Comparison of ENCODE assay signal across 9 cellular contexts in the genomic region with DNA sequence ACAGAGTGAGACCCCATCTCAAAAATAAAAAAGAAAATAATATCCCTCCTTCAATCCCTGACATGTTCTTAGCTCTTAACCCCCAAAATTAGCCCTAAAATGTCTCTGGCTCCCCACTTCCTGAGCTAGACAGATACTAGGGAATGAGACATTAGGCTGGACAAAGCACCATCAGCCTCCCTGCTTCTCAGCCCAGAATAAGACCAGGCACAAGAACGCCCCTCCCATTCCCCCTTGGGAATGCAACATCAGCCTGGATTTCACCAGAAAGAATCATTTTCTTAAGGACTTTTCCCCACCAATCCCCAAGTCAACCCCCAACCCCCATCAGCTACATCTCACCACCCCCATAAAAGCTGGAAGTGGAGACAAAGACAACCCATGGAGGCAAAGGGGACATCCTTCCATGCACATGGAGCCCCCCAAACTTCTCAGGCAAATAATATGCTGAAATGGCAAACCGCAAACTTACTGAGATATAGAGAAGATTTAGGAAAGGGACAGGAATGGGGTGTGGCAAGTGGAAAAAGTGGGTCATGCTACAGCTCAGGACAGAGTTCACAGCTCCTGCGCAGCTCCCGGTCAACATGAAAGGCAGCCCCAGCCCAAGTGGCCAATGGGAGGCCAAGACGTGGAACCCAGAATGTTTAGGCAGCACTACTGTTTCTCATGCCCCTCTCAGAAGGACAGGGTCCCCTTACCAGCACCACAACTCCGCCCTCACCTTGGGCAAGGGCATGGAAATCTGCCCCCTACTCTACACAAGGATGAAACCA. TPM values are rescaled to one million over a fixed set of nuclear protein-coding genes. Genes with fewer than 3 reads are reported as not detected.
A peak's percentile ranks its signal among the peaks of the same experiment; 100 is the strongest.
DNase-seq lines count a peak whose midpoint lies in the region; ATAC-seq, FAIRE-seq and TF ChIP-seq lines count a peak whose summit lies in the region.
"Had no signal": no experiment of that assay in that cellular context is flagged by ENCODE, and none has a peak within 500 bp of the region (broad histone marks: within the 10 kb centered on the region; RNA-seq: fewer than 3 reads in every experiment).

No MANE protein-coding gene starts in this region.

- H3K4me1 ChIP-seq in CD4-positive, alpha-beta memory T cell (ENCODE audit: insufficient read depth, low read length): peaks cover 48% of the 10 kb centered on the region
- H3K4me1 ChIP-seq in MM.1S (ENCODE audit: low read length) (peaks cover 32% of the 10 kb centered on the region), H1 (replicated peaks in 1 of 4; ENCODE audit: control insufficient read depth in 3 of 4, insufficient read depth in 4 of 4, low read length in 3 of 4) (peaks cover 7 to 25% (median 14%) of the 10 kb centered on the region in 4 experiments), neuronal stem cell (ENCODE audit: control insufficient read depth in 2 of 2, insufficient read depth in 1 of 2, low read depth in 1 of 2, low read length in 2 of 2) (peaks cover 29 to 35% of the 10 kb centered on the region in 2 donors)

- H3K27me3 ChIP-seq in CD4-positive, alpha-beta memory T cell (ENCODE audit: insufficient read depth, low read length): no peaks in the 10 kb centered on the region
- H3K27me3 ChIP-seq in MM.1S (replicated peaks; ENCODE audit: insufficient read depth, low read length) (no peaks in the 10 kb centered on the region), H1 (replicated peaks in 1 of 4; ENCODE audit: control insufficient read depth in 3 of 4, extremely low read depth in 1 of 4, insufficient read depth in 3 of 4, low read length in 3 of 4) (no peaks in the 10 kb centered on the region), neuronal stem cell (ENCODE audit: control insufficient read depth in 3 of 3, insufficient read depth in 3 of 3, low read depth in 1 of 3, low read length in 3 of 3) (no peaks in the 10 kb centered on the region)

- no peaks in the 10 kb centered on the region for H3K27me3 Mint-ChIP-seq in CD4-positive, alpha-beta memory T cell

- H4K91ac ChIP-seq in H1 (replicated peaks; ENCODE audit: insufficient read length, low read length): no peak overlapping the region
- H4K91ac ChIP-seq in neuronal stem cell (ENCODE audit: low read depth, low read length, poor library complexity): no peak overlapping the region

- no peak for TF ChIP-seq EP300 in H1 (IDR thresholded peaks at IDR 0.05; ENCODE audit: borderline replicate concordance in 1 of 2, low read depth in 2 of 2, low read length in 2 of 2)

- H3K4ac ChIP-seq in H1 (replicated peaks; ENCODE audit: insufficient read length, low read depth, low read length) (no peak overlapping the region), neuronal stem cell (ENCODE audit: low read length) (no peak overlapping the region)

- H4K8ac ChIP-seq in H1 (ENCODE audit: extremely low read depth, insufficient read depth, low read length) (no peak overlapping the region), neuronal stem cell (ENCODE audit: low read depth, low read length) (no peak overlapping the region)

- H3K4me3 ChIP-seq in CD4-positive, alpha-beta memory T cell (ENCODE audit: low read length in 2 of 2): peak overlapping the region; percentile 21 to 62
- H3K4me3 ChIP-seq in MM.1S (ENCODE audit: low read length) (peak overlapping the region; percentile 77), H1 (ENCODE audit: extremely low read depth in 1 of 4, insufficient read depth in 2 of 4, low read depth in 3 of 4, low read length in 4 of 4) (peak overlapping the region in 3 of 4 experiments; percentile 4 to 93 (median 86); a peak in 4 of 8 replicates), neuronal stem cell (ENCODE audit: low read length in 2 of 2) (peak overlapping the region; percentile 12 to 67)

- H2BK12ac ChIP-seq in H1 (ENCODE audit: low read depth, low read length) (0 out of 2 replicates have a peak overlapping the region, but pooled peaks have one; percentile 60), neuronal stem cell (ENCODE audit: low read length) (no peak overlapping the region)

- POLR2A ChIA-PET in CD4-positive, alpha-beta memory T cell (lab: Charles Lee; ENCODE audit: partially characterized antibody): interaction anchor here (0.8 to 4.6 kb wide), 14 partner anchors 9 to 339 kb away, joined by 3 to 27 read pairs (median 9); a partner anchor contains a TSS
- POLR2A ChIA-PET in H1 (lab: Charles Lee; ENCODE audit: partially characterized antibody): interaction anchor here (0.7 to 13.4 kb wide), 13 partner anchors 9 to 219 kb away, joined by 3 to 225 read pairs (median 7); a partner anchor contains a TSS

- TF ChIP-seq RAD21 in H1 (IDR thresholded peaks at IDR 0.05 in 1 of 2, conservative IDR thresholded peaks at IDR 0.05 in 1 of 2; ENCODE audit: low read depth in 2 of 2, low read length in 2 of 2): no peak

- no peak for DNase-seq in CD4-positive, alpha-beta memory T cell
- no peak for DNase-seq in MM.1S
- DNase-seq in H1 (ENCODE audit: low read depth in 1 of 2, low spot score in 2 of 2): no peak
- no peak for DNase-seq in neuronal stem cell (ENCODE audit: low spot score)
- no peak for DNase-seq in omental fat pad (ENCODE audit: low spot score)
- DNase-seq in activated gamma-delta T cell treated with Interleukin-2 at 50 U/mL for 16 hours: no peak
- DNase-seq: NCI-H82 had no signal

- H3K18ac ChIP-seq in H1 (ENCODE audit: extremely low read depth, low read length): peak overlapping the region; percentile 48; the same call in 1 of the 2 replicates
- H3K18ac ChIP-seq in neuronal stem cell (ENCODE audit: low read length): no peak overlapping the region

- H2AFZ ChIP-seq in MM.1S (ENCODE audit: low read length) (no peak overlapping the region), H1 (ENCODE audit: low read length) (no peak overlapping the region), neuronal stem cell (ENCODE audit: low read length) (no peak overlapping the region)

- H3K79me1 ChIP-seq in H1 (ENCODE audit: low read depth, low read length): peaks cover 16% of the 10 kb centered on the region
- peaks cover 12% of the 10 kb centered on the region for H3K79me1 ChIP-seq in neuronal stem cell (ENCODE audit: low read depth, low read length)

- H3K27ac Mint-ChIP-seq in CD4-positive, alpha-beta memory T cell: peak overlapping the region; percentile 89 to 98 (median 95)

- H3K23ac ChIP-seq in H1 (ENCODE audit: insufficient read length) (no peak overlapping the region), neuronal stem cell (ENCODE audit: low read depth, low read length, poor library complexity) (no peak overlapping the region)

- H2BK15ac ChIP-seq in H1 (ENCODE audit: low read length) (no peak overlapping the region), neuronal stem cell (ENCODE audit: low read length) (no peak overlapping the region)

- WGBS in H1 (ENCODE audit: extremely low coverage in 1 of 2, insufficient coverage in 1 of 2, insufficient read length in 1 of 2, insufficient replicate concordance in 2 of 2, low coverage in 1 of 2, low lambda C conversion rate in 2 of 2, missing lambda C conversion rate in 1 of 2), 2 experiments: 89% methylated on average over 6 of the region's 6 CpGs; no CpG with 5 or more reads in 1 of the 2 experiments
- WGBS in neuronal stem cell (ENCODE audit: extremely low coverage in 2 of 2, insufficient read length in 2 of 2, insufficient replicate concordance in 1 of 2), 2 donors: no CpG with 5 or more reads among the region's 6 CpGs

- H4K20me1 ChIP-seq in MM.1S (ENCODE audit: insufficient read depth, low read length) (no peaks in the 10 kb centered on the region), H1 (replicated peaks in 1 of 2; ENCODE audit: control insufficient read depth in 1 of 2, insufficient read depth in 2 of 2, low read length in 2 of 2) (peaks cover 18 to 33% of the 10 kb centered on the region in 2 experiments)

- no peak overlapping the region for H3K14ac ChIP-seq in H1 (ENCODE audit: insufficient read length)
- H3K14ac ChIP-seq in neuronal stem cell (ENCODE audit: low read length): no peak overlapping the region

- intact Hi-C loops in CD4-positive, alpha-beta memory T cell (cut with micrococcal nuclease): no loop called here

- no peak overlapping the region for H2BK120ac ChIP-seq in H1 (replicated peaks; ENCODE audit: low read depth, low read length)
- H2BK120ac ChIP-seq in neuronal stem cell (ENCODE audit: low read depth, low read length): no peak overlapping the region

- H3K36me3 ChIP-seq in CD4-positive, alpha-beta memory T cell (ENCODE audit: insufficient read depth, low read length): peaks cover 34% of the 10 kb centered on the region
- H3K36me3 ChIP-seq in MM.1S (replicated peaks; ENCODE audit: insufficient read depth, low read length): peaks cover 26% of the 10 kb centered on the region
- H3K36me3 ChIP-seq in H1 (ENCODE audit: control insufficient read depth in 2 of 4, insufficient read depth in 4 of 4, low read length in 3 of 4): peaks cover 33 to 55% (median 36%) of the 10 kb centered on the region in 4 experiments
- peaks cover 37 to 66% of the 10 kb centered on the region in 2 donors for H3K36me3 ChIP-seq in neuronal stem cell (replicated peaks in 1 of 2; ENCODE audit: control insufficient read depth in 2 of 2, insufficient read depth in 2 of 2, low read length in 2 of 2)

- no peak for FAIRE-seq in H1 (lab: Jason Lieb, UNC)

- peaks cover 0 to 3% (median 0%) of the 10 kb centered on the region in 8 donors for H3K9me3 Mint-ChIP-seq in CD4-positive, alpha-beta memory T cell

- no peak overlapping the region for H4K5ac ChIP-seq in H1 (ENCODE audit: insufficient read length, low read depth, low read length)

- H3K4me2 ChIP-seq in MM.1S (ENCODE audit: low read depth, low read length) (peak overlapping the region; percentile 75), H1 (ENCODE audit: insufficient read depth in 1 of 2, low read depth in 2 of 2, low read length in 2 of 2) (peak overlapping the region; percentile 92 to 99), neuronal stem cell (ENCODE audit: insufficient read depth, low read length, poor library complexity, severe bottlenecking) (peak overlapping the region; percentile 32)

- H2BK5ac ChIP-seq in H1 (ENCODE audit: low read depth, low read length): peak overlapping the region; percentile 75; the same call in 1 of the 2 replicates
- H2BK5ac ChIP-seq in neuronal stem cell (ENCODE audit: low read length): no peak overlapping the region

- H3K36me3 Mint-ChIP-seq in CD4-positive, alpha-beta memory T cell: peaks cover 28 to 57% of the 10 kb centered on the region in 2 donors

- H3K27ac ChIP-seq in CD4-positive, alpha-beta memory T cell (ENCODE audit: low read depth, low read length): peak overlapping the region; percentile 84
- peak overlapping the region; percentile 43; the same call in 1 of the 2 replicates for H3K27ac ChIP-seq in MM.1S (ENCODE audit: low read length)
- no peak overlapping the region for H3K27ac ChIP-seq in H1 (ENCODE audit: low read depth, low read length)
- no peak overlapping the region for H3K27ac ChIP-seq in neuronal stem cell (replicated peaks; ENCODE audit: low read length)

- peaks cover 34 to 51% (median 45%) of the 10 kb centered on the region in 4 donors for H3K4me1 Mint-ChIP-seq in CD4-positive, alpha-beta memory T cell

- TF ChIP-seq POLR2A in H1 (IDR thresholded peaks at IDR 0.05; ENCODE audit: control extremely low read depth in 1 of 2, low read depth in 2 of 2, low read length in 2 of 2): no peak

- H3K9me3 ChIP-seq in CD4-positive, alpha-beta memory T cell (ENCODE audit: control insufficient read depth in 1 of 2, low read length in 2 of 2): no peaks in the 10 kb centered on the region
- H3K9me3 ChIP-seq in MM.1S (replicated peaks; ENCODE audit: insufficient read depth, low read length) (no peaks in the 10 kb centered on the region), H1 (ENCODE audit: insufficient read depth in 2 of 2, low read depth in 1 of 2, low read length in 1 of 2) (no peaks in the 10 kb centered on the region), neuronal stem cell (replicated peaks in 1 of 2; ENCODE audit: control insufficient read depth in 2 of 2, insufficient read depth in 1 of 2, low read depth in 1 of 2, low read length in 2 of 2) (no peaks in the 10 kb centered on the region)

- H3K9ac ChIP-seq in MM.1S (ENCODE audit: low read length): peak overlapping the region; percentile 75; the same call in 1 of the 2 replicates
- H3K9ac ChIP-seq in H1 (replicated peaks in 1 of 4; ENCODE audit: extremely low read depth in 1 of 4, low read depth in 3 of 4, low read length in 3 of 4): peak overlapping the region in 1 of 4 experiments; percentile 6; a peak in 1 of 7 replicates
- peak overlapping the region; percentile 26 for H3K9ac ChIP-seq in neuronal stem cell (ENCODE audit: low read depth, low read length, poor library complexity)

- no peaks in the 10 kb centered on the region for H3K9me2 ChIP-seq in MM.1S (replicated peaks; ENCODE audit: insufficient read depth, low read length)

- H2BK20ac ChIP-seq in H1 (ENCODE audit: low read length): no peak overlapping the region

- H3K4me3 Mint-ChIP-seq in CD4-positive, alpha-beta memory T cell: peak overlapping the region in 5 of 8 donors; percentile 91 to 95 (median 93)

- no peak overlapping the region for H3K56ac ChIP-seq in H1 (replicated peaks; ENCODE audit: insufficient read length, low read depth, low read length)

- peaks cover 16% of the 10 kb centered on the region; the same call in 1 of the 2 replicates for H3K23me2 ChIP-seq in H1 (ENCODE audit: low read depth, low read length)

- H3K79me2 ChIP-seq in MM.1S (ENCODE audit: low read length) (peaks cover 71% of the 10 kb centered on the region), H1 (ENCODE audit: control insufficient read depth in 1 of 2, insufficient read depth in 2 of 2, low read length in 2 of 2) (peaks cover 22 to 49% of the 10 kb centered on the region in 2 experiments)

- no peak for ATAC-seq in HG03045 (IDR thresholded peaks at IDR 0.05; ENCODE audit: unreplicated experiment)
- no peak for ATAC-seq in GM19035 (IDR thresholded peaks at IDR 0.05; ENCODE audit: unreplicated experiment)
- ATAC-seq in omental fat pad (ENCODE audit: low FRiP score): no peak

- TF ChIP-seq CTCF in MM.1S (IDR thresholded peaks at IDR 0.05; ENCODE audit: low read length) (no peak), H1 (IDR thresholded peaks at IDR 0.05; ENCODE audit: control extremely low read depth in 1 of 3, insufficient read depth in 1 of 3, low read depth in 1 of 3, low read length in 3 of 3) (no peak), omental fat pad (IDR thresholded peaks at IDR 0.05) (no peak)

- H3F3A ChIP-seq in MM.1S (ENCODE audit: insufficient read depth, low read length): peaks cover 31% of the 10 kb centered on the region

- CTCF ChIA-PET in CD4-positive, alpha-beta memory T cell (lab: Charles Lee; ENCODE audit: partially characterized antibody): interaction anchor here (0.9 to 3.3 kb wide), 14 partner anchors 9 to 268 kb away, joined by 3 to 17 read pairs (median 3); a partner anchor contains a TSS
- CTCF ChIA-PET in H1 (lab: Charles Lee; ENCODE audit: partially characterized antibody): interaction anchor here (0.5 to 4.3 kb wide), 13 partner anchors 10 to 1369 kb away, joined by 3 to 25 read pairs (median 4); a partner anchor contains a TSS

- H2AK5ac ChIP-seq in H1 (ENCODE audit: low read depth, low read length) (no peak overlapping the region), neuronal stem cell (ENCODE audit: low read depth, low read length) (no peak overlapping the region)

RNA-seq across cellular contexts. Expression of a gene that starts 2.7 kb away (rescaled TPM):
- total RNA-seq in CD4-positive, alpha-beta memory T cell: 100 to 1,000 TPM; 246 to 255 TPM
- polyA plus RNA-seq in CD4-positive, alpha-beta memory T cell: 10 to 100 TPM; 13.3 to 64.6 TPM
- total RNA-seq in H1 (2021; fragmentation: NEBNext Ultra II Directional; extraction: Animal tissue kit (Norgen Biotek cat#: 25700)): 305 and 330 TPM in 2 replicates
- polyA plus RNA-seq in H1 (2011; rRNA removed): 198 and 214 TPM in 2 replicates
- 178 TPM for polyA plus RNA-seq in H1 (2011; cell fraction: cytosol; rRNA removed)
- 362 TPM for polyA plus RNA-seq in H1 (2011; cell fraction: nucleus; rRNA removed)
- 194 to 267 TPM (median 241 TPM) in 4 replicates for polyA plus RNA-seq in H1 (2012, experiment 1 of 2)
- polyA plus RNA-seq in H1 (2012, experiment 2 of 2): 52.1 TPM
- polyA plus RNA-seq in H1 (2013, experiment 1 of 2): 180 TPM
- 192 TPM for polyA plus RNA-seq in H1 (2013, experiment 2 of 2)
- polyA minus RNA-seq in H1 (2011; rRNA and poly(A)+ RNA removed): 290 and 298 TPM in 2 replicates
- 180 TPM for polyA minus RNA-seq in H1 (2011; cell fraction: cytosol; rRNA and poly(A)+ RNA removed)
- 129 TPM for polyA minus RNA-seq in H1 (2011; cell fraction: nucleus; rRNA and poly(A)+ RNA removed)
- 187 TPM for polyA plus RNA-seq in neuronal stem cell (2013, experiment 1 of 2)
- polyA plus RNA-seq in neuronal stem cell (2013, experiment 2 of 2): 185 TPM
- 100 to 1,000 TPM; 171 to 213 (median 194) TPM for total RNA-seq in omental fat pad

RNA-seq across cellular contexts. Expression of a gene that starts 31.3 kb away (rescaled TPM):
- total RNA-seq in CD4-positive, alpha-beta memory T cell: 10 to 100 TPM; 10.2 to 11.1 TPM
- polyA plus RNA-seq in CD4-positive, alpha-beta memory T cell: 10 to 100 TPM in 1 of 2 donors, 1 to 10 TPM in 1; 5.4 to 11.9 TPM
- 0.22 and 0.23 TPM in 2 replicates for total RNA-seq in H1 (2021; fragmentation: NEBNext Ultra II Directional; extraction: Animal tissue kit (Norgen Biotek cat#: 25700))
- 0.24 and 0.63 TPM in 2 replicates for polyA plus RNA-seq in H1 (2011; rRNA removed)
- 0.31 TPM for polyA plus RNA-seq in H1 (2011; cell fraction: cytosol; rRNA removed)
- polyA plus RNA-seq in H1 (2011; cell fraction: nucleus; rRNA removed): 0.47 TPM
- polyA plus RNA-seq in H1 (2012, experiment 1 of 2): 0.29 to 0.40 TPM (median 0.35 TPM) in 3 of 4 replicates, not detected in the other
- 0.21 TPM for polyA plus RNA-seq in H1 (2012, experiment 2 of 2)
- 0.57 TPM for polyA plus RNA-seq in H1 (2013, experiment 1 of 2)
- 0.48 TPM for polyA plus RNA-seq in H1 (2013, experiment 2 of 2)
- 0.32 and 0.63 TPM in 2 replicates for polyA minus RNA-seq in H1 (2011; rRNA and poly(A)+ RNA removed)
- polyA minus RNA-seq in H1 (2011; cell fraction: cytosol; rRNA and poly(A)+ RNA removed): not detected
- 0.40 TPM for polyA minus RNA-seq in H1 (2011; cell fraction: nucleus; rRNA and poly(A)+ RNA removed)
- 0.17 TPM for polyA plus RNA-seq in neuronal stem cell (2013, experiment 1 of 2)
- polyA plus RNA-seq in neuronal stem cell (2013, experiment 2 of 2): 0.11 TPM
- total RNA-seq in omental fat pad: 1 to 10 TPM; 2.2 to 6.3 (median 2.4) TPM

RNA-seq across cellular contexts. Expression of a gene that starts 36.4 kb away (rescaled TPM):
- 10 to 100 TPM; 87.6 to 87.7 TPM for total RNA-seq in CD4-positive, alpha-beta memory T cell
- 10 to 100 TPM; 15.5 to 43.2 TPM for polyA plus RNA-seq in CD4-positive, alpha-beta memory T cell
- 82.6 and 85.6 TPM in 2 replicates for total RNA-seq in H1 (2021; fragmentation: NEBNext Ultra II Directional; extraction: Animal tissue kit (Norgen Biotek cat#: 25700))
- polyA plus RNA-seq in H1 (2011; rRNA removed): 34.4 and 35.4 TPM in 2 replicates
- 55.4 TPM for polyA plus RNA-seq in H1 (2011; cell fraction: cytosol; rRNA removed)
- polyA plus RNA-seq in H1 (2011; cell fraction: nucleus; rRNA removed): 191 TPM
- polyA plus RNA-seq in H1 (2012, experiment 1 of 2): 73.4 to 85.0 TPM (median 77.9 TPM) in 4 replicates
- 49.2 TPM for polyA plus RNA-seq in H1 (2012, experiment 2 of 2)
- 63.9 TPM for polyA plus RNA-seq in H1 (2013, experiment 1 of 2)
- 51.3 TPM for polyA plus RNA-seq in H1 (2013, experiment 2 of 2)
- polyA minus RNA-seq in H1 (2011; rRNA and poly(A)+ RNA removed): 29.8 and 75.1 TPM in 2 replicates
- polyA minus RNA-seq in H1 (2011; cell fraction: cytosol; rRNA and poly(A)+ RNA removed): 26.6 TPM
- 45.4 TPM for polyA minus RNA-seq in H1 (2011; cell fraction: nucleus; rRNA and poly(A)+ RNA removed)
- 27.0 TPM for polyA plus RNA-seq in neuronal stem cell (2013, experiment 1 of 2)
- polyA plus RNA-seq in neuronal stem cell (2013, experiment 2 of 2): 24.3 TPM
- total RNA-seq in omental fat pad: 100 to 1,000 TPM in 1 of 4 donors, 10 to 100 TPM in 3; 26.2 to 153 (median 45.0) TPM

RNA-seq across cellular contexts. Expression of a gene that starts 42.8 kb away (rescaled TPM):
- 10 to 100 TPM; 13.9 to 16.3 TPM for total RNA-seq in CD4-positive, alpha-beta memory T cell
- polyA plus RNA-seq in CD4-positive, alpha-beta memory T cell: under 1 TPM in 1 of 2 donors, not detected in 1; 0.25 TPM
- total RNA-seq in H1 (2021; fragmentation: NEBNext Ultra II Directional; extraction: Animal tissue kit (Norgen Biotek cat#: 25700)): 0.80 and 1.2 TPM in 2 replicates
- polyA plus RNA-seq in H1 (2011; rRNA removed): 5.2 and 8.9 TPM in 2 replicates
- polyA plus RNA-seq in H1 (2011; cell fraction: cytosol; rRNA removed): 4.1 TPM
- 13.2 TPM for polyA plus RNA-seq in H1 (2011; cell fraction: nucleus; rRNA removed)
- polyA plus RNA-seq in H1 (2012, experiment 1 of 2): 0.98 to 1.8 TPM (median 1.4 TPM) in 4 replicates
- polyA plus RNA-seq in H1 (2012, experiment 2 of 2): 0.30 TPM
- 1.5 TPM for polyA plus RNA-seq in H1 (2013, experiment 1 of 2)
- 2.1 TPM for polyA plus RNA-seq in H1 (2013, experiment 2 of 2)
- polyA minus RNA-seq in H1 (2011; rRNA and poly(A)+ RNA removed): 5.7 and 11.8 TPM in 2 replicates
- 2.2 TPM for polyA minus RNA-seq in H1 (2011; cell fraction: cytosol; rRNA and poly(A)+ RNA removed)
- 5.7 TPM for polyA minus RNA-seq in H1 (2011; cell fraction: nucleus; rRNA and poly(A)+ RNA removed)
- 3.4 TPM for polyA plus RNA-seq in neuronal stem cell (2013, experiment 1 of 2)
- 2.5 TPM for polyA plus RNA-seq in neuronal stem cell (2013, experiment 2 of 2)
- total RNA-seq in omental fat pad: 1 to 10 TPM; 1.9 to 3.8 (median 3.2) TPM

RNA-seq across cellular contexts. Expression of a gene that starts 48.6 kb away (rescaled TPM):
- 10 to 100 TPM; 58.7 to 60.4 TPM for total RNA-seq in CD4-positive, alpha-beta memory T cell
- 10 to 100 TPM in 1 of 2 donors, 1 to 10 TPM in 1; 3.7 to 12.5 TPM for polyA plus RNA-seq in CD4-positive, alpha-beta memory T cell
- total RNA-seq in H1 (2021; fragmentation: NEBNext Ultra II Directional; extraction: Animal tissue kit (Norgen Biotek cat#: 25700)): 11.8 and 12.2 TPM in 2 replicates
- 12.8 and 16.4 TPM in 2 replicates for polyA plus RNA-seq in H1 (2011; rRNA removed)
- 15.3 TPM for polyA plus RNA-seq in H1 (2011; cell fraction: cytosol; rRNA removed)
- polyA plus RNA-seq in H1 (2011; cell fraction: nucleus; rRNA removed): 40.6 TPM
- 8.2 to 13.3 TPM (median 13.2 TPM) in 4 replicates for polyA plus RNA-seq in H1 (2012, experiment 1 of 2)
- 7.8 TPM for polyA plus RNA-seq in H1 (2012, experiment 2 of 2)
- polyA plus RNA-seq in H1 (2013, experiment 1 of 2): 11.5 TPM
- polyA plus RNA-seq in H1 (2013, experiment 2 of 2): 9.5 TPM
- polyA minus RNA-seq in H1 (2011; rRNA and poly(A)+ RNA removed): 4.7 and 4.9 TPM in 2 replicates
- polyA minus RNA-seq in H1 (2011; cell fraction: cytosol; rRNA and poly(A)+ RNA removed): 3.6 TPM
- 10.6 TPM for polyA minus RNA-seq in H1 (2011; cell fraction: nucleus; rRNA and poly(A)+ RNA removed)
- polyA plus RNA-seq in neuronal stem cell (2013, experiment 1 of 2): 11.5 TPM
- polyA plus RNA-seq in neuronal stem cell (2013, experiment 2 of 2): 10.5 TPM
- 10 to 100 TPM; 15.5 to 50.0 (median 18.4) TPM for total RNA-seq in omental fat pad

Comparison
In these comparisons a context has a peak if more than half of its experiments do, and no peak if none do; other contexts are left out.
1. H3K27ac ChIP-seq: peak in CD4-positive, alpha-beta memory T cell (single experiment) and MM.1S (single experiment); none in H1 (single experiment) and neuronal stem cell (single experiment).
2. H3K4me2 ChIP-seq: peak in every context shown above with its lines; median percentile 96 in H1; 75 in MM.1S; 32 in neuronal stem cell.
3. Peak in every context shown above with its lines, with median percentiles within 50 percentile points of each other: H3K4me3 ChIP-seq.